17 cellular contexts compared by ENCODE assay signal in genomic region chr3:134477938-134478337, GRCh38. TPM values are rescaled to one million over a fixed set of nuclear protein-coding genes. Genes with fewer than 3 reads are reported as not detected.
DNase-seq lines count a peak whose midpoint lies in the region; TF ChIP-seq lines count a peak whose summit lies in the region.
"Had no signal": no experiment of that assay in that cellular context is flagged by ENCODE, and none has a peak within 500 bp of the region (broad histone marks: within the 10 kb centered on the region; RNA-seq: fewer than 3 reads in every experiment).

No MANE protein-coding gene starts in this region.

- peaks cover 23% of the 10 kb centered on the region for H3K79me2 ChIP-seq in osteoblast (ENCODE audit: insufficient read depth, low read length)

- H3K27me3 ChIP-seq in SJCRH30: no peaks in the 10 kb centered on the region
- no peaks in the 10 kb centered on the region for H3K27me3 ChIP-seq in osteoblast (ENCODE audit: insufficient read depth, low read length)
- no peaks in the 10 kb centered on the region for H3K27me3 ChIP-seq in MG63

- DNase-seq in AG10803 (ENCODE audit: low read depth): peak; percentile 74
- no peak for DNase-seq in SJCRH30
- DNase-seq in foreskin melanocyte: peak; percentile 58
- no peak for DNase-seq in osteoblast (ENCODE audit: insufficient read length, low spot score, missing footprints)
- no peak for DNase-seq in NCI-H510A treated with DMSO at 0.1 percent for 48 hours (lab: John Stamatoyannopoulos, UW)
- DNase-seq in NCI-H446 (lab: John Stamatoyannopoulos, UW): no peak
- no peak for DNase-seq in MG63
- no peak for DNase-seq in ecto neural progenitor cell (ENCODE audit: low spot score)
- DNase-seq: activated CD4-positive, alpha-beta T cell treated with anti-CD3 and anti-CD28 coated beads for 36 hours; activated T-cell treated with anti-CD3 and anti-CD28 coated beads for 4 hours; GOT3; KG1; left colon; NCI-H1436; NCI-H526 treated with DMSO at 0.1 percent for 48 hours; nephron progenitor cell had no signal

- H3K4me3 ChIP-seq in AG10803 (ENCODE audit: low read length) (no peak overlapping the region), SJCRH30 (no peak overlapping the region), osteoblast (ENCODE audit: insufficient read depth, low read length) (no peak overlapping the region), MG63 (no peak overlapping the region)
- H3K4me3 ChIP-seq: skin epidermis had no signal

- TF ChIP-seq CTCF in AG10803 (conservative IDR thresholded peaks at IDR 0.05; ENCODE audit: low read length) (no peak), osteoblast (IDR thresholded peaks at IDR 0.05; ENCODE audit: extremely low read depth, low read depth, low read length) (no peak)

- H3K9me3 ChIP-seq in SJCRH30 (replicated peaks) (no peaks in the 10 kb centered on the region), osteoblast (ENCODE audit: low read depth, low read length) (no peaks in the 10 kb centered on the region), MG63 (no peaks in the 10 kb centered on the region)

- H3K4me2 ChIP-seq in osteoblast (ENCODE audit: insufficient read depth, low read length): no peak overlapping the region

- H3K4me1 ChIP-seq in SJCRH30 (peaks cover 31% of the 10 kb centered on the region), osteoblast (ENCODE audit: insufficient read depth, low read length) (peaks cover 23% of the 10 kb centered on the region)

- no peak overlapping the region for H2AFZ ChIP-seq in osteoblast (ENCODE audit: low read length)

- H3K36me3 ChIP-seq in SJCRH30: peaks cover 49% of the 10 kb centered on the region
- peaks cover 59% of the 10 kb centered on the region for H3K36me3 ChIP-seq in osteoblast (ENCODE audit: insufficient read depth, low read length)
- peaks cover 68% of the 10 kb centered on the region for H3K36me3 ChIP-seq in MG63

- no peaks in the 10 kb centered on the region for H4K20me1 ChIP-seq in osteoblast (ENCODE audit: insufficient read depth, low read length)

- H3K27ac ChIP-seq in SJCRH30 (peak overlapping the region; percentile 32; the same call in 1 of the 2 replicates), osteoblast (ENCODE audit: low read depth, low read length) (peak overlapping the region; percentile 63)

RNA-seq across cellular contexts. Expression of gene ANAPC13, which starts 7.8 kb away (rescaled TPM):
- total RNA-seq in SJCRH30 (2014; rRNA removed; shearing (Covaris generic)): 70.1 and 76.2 TPM in 2 replicates
- total RNA-seq in osteoblast: 68.4 and 77.5 TPM in 2 replicates
- 121 and 169 TPM in 2 replicates for total RNA-seq in MG63 (2014; rRNA removed; shearing (Covaris generic); ENCODE audit: low replicate concordance)

RNA-seq across cellular contexts. Expression of gene CEP63, which starts 7.9 kb away (rescaled TPM):
- total RNA-seq in SJCRH30 (2014; rRNA removed; shearing (Covaris generic)): 22.8 and 36.1 TPM in 2 replicates
- total RNA-seq in osteoblast: 15.9 and 42.4 TPM in 2 replicates
- 15.3 and 30.3 TPM in 2 replicates for total RNA-seq in MG63 (2014; rRNA removed; shearing (Covaris generic); ENCODE audit: low replicate concordance)

Comparison
In these comparisons a context has a peak if more than half of its experiments do, and no peak if none do; other contexts are left out.
1. DNase-seq: peak in AG10803 (single experiment) and foreskin melanocyte (single experiment); none in SJCRH30 (0 of 2), osteoblast (single experiment), NCI-H510A treated with DMSO at 0.1 percent for 48 hours (single experiment), NCI-H446 (0 of 2), MG63 (single experiment) and ecto neural progenitor cell (single experiment).